ENCODE assay signal across 18 cellular contexts in the genomic region with DNA sequence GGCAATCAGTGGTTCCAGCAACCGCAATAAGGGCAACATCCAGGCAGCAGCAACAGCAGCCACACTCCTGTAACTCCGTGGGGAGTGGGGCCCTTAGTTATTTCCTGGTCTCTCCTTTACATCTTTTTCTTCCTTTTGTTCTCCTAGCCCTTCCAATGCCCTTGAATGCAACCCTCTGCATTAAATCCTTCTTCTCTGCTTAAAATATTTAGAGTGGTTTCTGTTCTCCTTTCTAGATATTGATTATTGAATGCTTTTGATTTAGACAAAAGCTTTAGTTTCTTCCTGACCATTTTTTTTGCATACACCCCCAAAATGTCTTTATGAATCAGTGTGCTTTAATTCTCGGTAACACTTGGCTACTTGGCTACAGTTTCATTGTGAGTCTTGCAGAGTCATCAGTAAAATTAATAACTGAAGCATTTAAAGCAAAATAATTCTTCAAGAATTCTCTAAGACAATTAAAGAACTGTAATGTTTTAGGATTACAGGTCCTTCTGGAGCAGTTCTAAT.
DNase-seq lines count a peak whose midpoint lies in the region; ATAC-seq, FAIRE-seq and TF ChIP-seq lines count a peak whose summit lies in the region.
"Had no signal": no experiment of that assay in that cellular context is flagged by ENCODE, and none has a peak within 500 bp of the region (broad histone marks: within the 10 kb centered on the region; RNA-seq: fewer than 3 reads in every experiment).

No MANE protein-coding gene starts in this region.

- H4K20me1 ChIP-seq in HepG2 (ENCODE audit: insufficient read depth, low read length), result no peaks in the 10 kb centered on the region

- H3K27me3 ChIP-seq in HepG2 (ENCODE audit: control insufficient read depth in 1 of 2, insufficient read depth in 2 of 2, low read length in 2 of 2) (no peaks in the 10 kb centered on the region), right lobe of liver (no peaks in the 10 kb centered on the region)
- H3K27me3 ChIP-seq: neutrophil had no signal

- H3K4me1 Mint-ChIP-seq in immature natural killer cell, result no peaks in the 10 kb centered on the region
- H3K4me1 Mint-ChIP-seq in activated T-helper 1 cell treated with anti-CD3 and anti-CD28 coated beads, Interleukin-12 subunit alpha, Interleukin-12 subunit beta, Interleukin-2, Interleukin-4 antibody, amounts not matched to agents 30 ng/mL and 10 ng/mL and 1 ng/mL, durations not matched to agents 14 hours and 24 hours and 36 hours (ENCODE audit: low read depth), result no peaks in the 10 kb centered on the region
- H3K4me1 Mint-ChIP-seq: activated naive CD8-positive, alpha-beta T cell treated with anti-CD3 and anti-CD28 coated beads for 36 hours; CD4-positive, CD25-positive, alpha-beta regulatory T cell; central memory CD8-positive, alpha-beta T cell had no signal

- no peak overlapping the region for H3K27ac Mint-ChIP-seq in immature natural killer cell
- no peak overlapping the region for H3K27ac Mint-ChIP-seq in activated T-helper 1 cell treated with anti-CD3 and anti-CD28 coated beads, Interleukin-12 subunit alpha, Interleukin-12 subunit beta, Interleukin-2, Interleukin-4 antibody, amounts not matched to agents 30 ng/mL and 10 ng/mL and 1 ng/mL, durations not matched to agents 14 hours and 24 hours and 36 hours
- H3K27ac Mint-ChIP-seq: activated naive CD8-positive, alpha-beta T cell treated with anti-CD3 and anti-CD28 coated beads for 36 hours; CD4-positive, CD25-positive, alpha-beta regulatory T cell had no signal

- H3K4me3 ChIP-seq in HepG2 (replicated peaks in 1 of 3; ENCODE audit: insufficient read depth in 1 of 3, low read depth in 2 of 3, low read length in 3 of 3) (no peak overlapping the region), right lobe of liver (no peak overlapping the region)

- no peak overlapping the region for H3K4me3 Mint-ChIP-seq in immature natural killer cell
- no peak overlapping the region for H3K4me3 Mint-ChIP-seq in activated T-helper 1 cell treated with anti-CD3 and anti-CD28 coated beads, Interleukin-12 subunit alpha, Interleukin-12 subunit beta, Interleukin-2, Interleukin-4 antibody, amounts not matched to agents 30 ng/mL and 10 ng/mL and 1 ng/mL, durations not matched to agents 14 hours and 24 hours and 36 hours
- H3K4me3 Mint-ChIP-seq: activated naive CD8-positive, alpha-beta T cell treated with anti-CD3 and anti-CD28 coated beads for 36 hours; CD4-positive, CD25-positive, alpha-beta regulatory T cell; central memory CD8-positive, alpha-beta T cell had no signal

- POLR2A ChIA-PET in HepG2 (lab: Yijun Ruan, JAX), result no interaction called here

- H3K9me3 Mint-ChIP-seq in immature natural killer cell, result peaks cover 0 to 4% (median 1%) of the 10 kb centered on the region in 6 donors
- H3K9me3 Mint-ChIP-seq in activated T-helper 1 cell treated with anti-CD3 and anti-CD28 coated beads, Interleukin-12 subunit alpha, Interleukin-12 subunit beta, Interleukin-2, Interleukin-4 antibody, amounts not matched to agents 30 ng/mL and 10 ng/mL and 1 ng/mL, durations not matched to agents 14 hours and 24 hours and 36 hours, result no peaks in the 10 kb centered on the region
- H3K9me3 Mint-ChIP-seq: activated naive CD8-positive, alpha-beta T cell treated with anti-CD3 and anti-CD28 coated beads for 36 hours had no signal

- peaks cover 0 to 2% (median 0%) of the 10 kb centered on the region in 3 donors for H3K27me3 Mint-ChIP-seq in immature natural killer cell (ENCODE audit: low read depth in 3 of 3)
- no peaks in the 10 kb centered on the region for H3K27me3 Mint-ChIP-seq in activated T-helper 1 cell treated with anti-CD3 and anti-CD28 coated beads, Interleukin-12 subunit alpha, Interleukin-12 subunit beta, Interleukin-2, Interleukin-4 antibody, amounts not matched to agents 30 ng/mL and 10 ng/mL and 1 ng/mL, durations not matched to agents 14 hours and 24 hours and 36 hours (ENCODE audit: insufficient read depth)
- H3K27me3 Mint-ChIP-seq: activated naive CD8-positive, alpha-beta T cell treated with anti-CD3 and anti-CD28 coated beads for 36 hours; CD4-positive, CD25-positive, alpha-beta regulatory T cell; central memory CD8-positive, alpha-beta T cell had no signal

- TF ChIP-seq POLR2A in HepG2 (IDR thresholded peaks at IDR 0.05; ENCODE audit: insufficient read depth in 1 of 2, low read depth in 2 of 2, low read length in 2 of 2) (no peak), right lobe of liver (IDR thresholded peaks at IDR 0.05) (no peak)

- BruUV-seq in HepG2 (replicated peaks; lab: Mats Ljungman, UMichigan), result no TSS peak

- 2% methylated on average over 3 of the region's 3 CpGs for WGBS in HepG2 (ENCODE audit: low lambda C conversion rate)
- WGBS in right lobe of liver (ENCODE audit: insufficient coverage, low coverage, low lambda C conversion rate, missing lambda C conversion rate), result 59% methylated on average over 3 of the region's 3 CpGs

- H3K36me3 Mint-ChIP-seq in immature natural killer cell, result no peaks in the 10 kb centered on the region
- no peaks in the 10 kb centered on the region for H3K36me3 Mint-ChIP-seq in activated T-helper 1 cell treated with anti-CD3 and anti-CD28 coated beads, Interleukin-12 subunit alpha, Interleukin-12 subunit beta, Interleukin-2, Interleukin-4 antibody, amounts not matched to agents 30 ng/mL and 10 ng/mL and 1 ng/mL, durations not matched to agents 14 hours and 24 hours and 36 hours (ENCODE audit: low read depth)
- H3K36me3 Mint-ChIP-seq: activated naive CD8-positive, alpha-beta T cell treated with anti-CD3 and anti-CD28 coated beads for 36 hours; CD4-positive, CD25-positive, alpha-beta regulatory T cell had no signal

- H3K9me3 ChIP-seq in HepG2 (ENCODE audit: low read length) (no peaks in the 10 kb centered on the region), right lobe of liver (no peaks in the 10 kb centered on the region)
- H3K9me3 ChIP-seq: neutrophil had no signal

- DNase-seq in HepG2 (ENCODE audit: low spot score), result no peak
- DNase-seq in right lobe of liver, result no peak
- no peak for DNase-seq in activated gamma-delta T cell (lab: John Stamatoyannopoulos, UW)
- no peak for DNase-seq in immature natural killer cell
- DNase-seq in activated T-helper 1 cell treated with anti-CD3 and anti-CD28 coated beads, Interleukin-12 subunit alpha, Interleukin-12 subunit beta, Interleukin-2, Interleukin-4 antibody, amounts not matched to agents 30 ng/mL and 10 ng/mL and 1 ng/mL, durations not matched to agents 14 hours and 24 hours and 36 hours (ENCODE audit: low spot score), result no peak
- no peak for DNase-seq in NCI-H2107 (lab: John Stamatoyannopoulos, UW)
- DNase-seq: activated CD4-positive, CD25-positive, alpha-beta regulatory T cell; activated CD8-positive, alpha-beta memory T cell treated with anti-CD3 and anti-CD28 coated beads, Interleukin-2, amount 50 U/mL, for 48 hours; activated naive CD8-positive, alpha-beta T cell treated with anti-CD3 and anti-CD28 coated beads for 36 hours; CD4-positive, CD25-positive, alpha-beta regulatory T cell; NCI-H446 treated with DMSO at 0.1 percent for 48 hours; PC-3 had no signal

- H3K27ac ChIP-seq in HepG2 (ENCODE audit: extremely low read length, insufficient read depth, low read length) (no peak overlapping the region), right lobe of liver (no peak overlapping the region)
- H3K27ac ChIP-seq: 22Rv1, neutrophil had no signal

- intact Hi-C loops in HepG2 (cut with micrococcal nuclease; ENCODE audit: unreplicated experiment) (no loop called here), right lobe of liver (cut with DNase I) (no loop called here)
- intact Hi-C loops in activated T-helper 1 cell treated with anti-CD3 and anti-CD28 coated beads, Interleukin-12 subunit alpha, Interleukin-12 subunit beta, Interleukin-2, Interleukin-4 antibody, amounts not matched to agents 30 ng/mL and 10 ng/mL and 1 ng/mL, durations not matched to agents 14 hours and 24 hours and 36 hours (cut with micrococcal nuclease), result no loop called here

- H3K36me3 ChIP-seq in HepG2 (replicated peaks in 1 of 2; ENCODE audit: control insufficient read depth in 1 of 2, insufficient read depth in 2 of 2, low read length in 2 of 2) (no peaks in the 10 kb centered on the region), right lobe of liver (no peaks in the 10 kb centered on the region)
- H3K36me3 ChIP-seq: neutrophil had no signal

- TF ChIP-seq EP300 in HepG2 (IDR thresholded peaks at IDR 0.05; ENCODE audit: low read depth in 2 of 2, low read length in 2 of 2) (no peak), HepG2 (CRISPR knock-in tag; IDR thresholded peaks at IDR 0.05; ENCODE audit: borderline replicate concordance) (no peak)

- no peaks in the 10 kb centered on the region for H3K79me2 ChIP-seq in HepG2 (ENCODE audit: insufficient read depth, low read length)

- H3K4me2 ChIP-seq in HepG2 (ENCODE audit: low read depth, low read length), result no peak overlapping the region

- in situ Hi-C loops in HepG2 (cut with HindIII; ENCODE audit: extremely low pct_ligation_motif_present, low pct_unique_long_range_greater_than_20kb), result no loop called here

- H2AFZ ChIP-seq in HepG2 (ENCODE audit: low read length), result no peak overlapping the region

- TF ChIP-seq RAD21 in HepG2 (CRISPR knock-in tag; IDR thresholded peaks at IDR 0.05), result no peak

- no peak overlapping the region for H3K9ac ChIP-seq in HepG2 (ENCODE audit: insufficient read depth, low read depth, low read length)

- no peak for TF ChIP-seq CTCF in HepG2 (CRISPR knock-in tag; IDR thresholded peaks at IDR 0.05)
- TF ChIP-seq CTCF in right lobe of liver (IDR thresholded peaks at IDR 0.05), result no peak

- no peak for FAIRE-seq in HepG2 (lab: Jason Lieb, UNC)
- FAIRE-seq: frontal cortex had no signal

- ATAC-seq in HepG2, result no peak
- ATAC-seq in right lobe of liver, result no peak
- ATAC-seq in GM21717 (IDR thresholded peaks at IDR 0.05; ENCODE audit: unreplicated experiment), result peak; percentile 93
- peak; percentile 61 for ATAC-seq in HG03196 (IDR thresholded peaks at IDR 0.05; ENCODE audit: unreplicated experiment)
- ATAC-seq: PC-3 had no signal

- CTCF ChIA-PET in HepG2 (lab: Yijun Ruan, JAX; ENCODE audit: low intra/inter-chr PET ratio, low total read pairs), result no interaction called here

- no peaks in the 10 kb centered on the region for H3K4me1 ChIP-seq in HepG2 (ENCODE audit: insufficient read depth, low read length)
- no peaks in the 10 kb centered on the region for H3K4me1 ChIP-seq in right lobe of liver

TF ChIP-seq in HepG2, 621 proteins besides CTCF, POLR2A, EP300 and RAD21 (continues in another document):
- 0 out of 2 replicates have a peak, but pooled peaks have one; percentile 4 for TF ChIP-seq MAFF (IDR thresholded peaks at IDR 0.05; ENCODE audit: low read depth, low read length)

Comparison
In these comparisons a context has a peak if more than half of its experiments do, and no peak if none do; other contexts are left out.
1. ATAC-seq: peak in GM21717 (single experiment) and HG03196 (single experiment); none in HepG2 (single experiment) and right lobe of liver (0 of 4).